Comparison of ENCODE assay signal across 29 cellular contexts in genomic region chr11:107961480-107961879, GRCh38. TPM values are rescaled to one million over a fixed set of nuclear protein-coding genes. Genes with fewer than 3 reads are reported as not detected.
"Had no signal": no experiment of that assay in that cellular context is flagged by ENCODE, and none has a peak within 500 bp of the region (broad histone marks: within the 10 kb centered on the region; RNA-seq: fewer than 3 reads in every experiment).

No MANE protein-coding gene starts in this region.

- H3K36me3 ChIP-seq: ascending aorta, MG63, Peyer's patch, SJSA1 had no signal

- H3K9me3 ChIP-seq: ascending aorta, body of pancreas, MG63, Peyer's patch, SJSA1 had no signal

- DNase-seq: activated B cell treated with CpG ODN at 0.5 μM for 24 hours; activated CD4-positive, alpha-beta T cell treated with anti-CD3 and anti-CD28 coated beads for 36 hours; activated CD8-positive, alpha-beta memory T cell treated with anti-CD3 and anti-CD28 coated beads, Interleukin-2, amount 50 U/mL, for 4 hours; activated CD8-positive, alpha-beta T cell treated with anti-CD3 and anti-CD28 coated beads for 36 hours; activated effector memory CD4-positive, alpha-beta T cell treated with Interleukin-2 at 50 U/mL for 16 hours; activated naive CD4-positive, alpha-beta T cell; body of pancreas; central memory CD4-positive, alpha-beta T cell; MG63; MV-4-11; NCI-H1092 treated with DMSO at 0.1 percent for 48 hours; NCI-H1417 treated with DMSO at 0.1 percent for 48 hours; NCI-H1694; NCI-H2029; NCI-H2107; NCI-H2171 treated with DMSO at 0.1 percent for 48 hours; NCI-H345; NCI-H510A; NCI-H69; Peyer's patch; SHP77; T-helper 17 cell; T-helper 9 cell had no signal

- H3K27me3 ChIP-seq: ascending aorta, body of pancreas, MG63, Peyer's patch, SJSA1 had no signal

- H3K36me3 Mint-ChIP-seq: activated naive CD4-positive, alpha-beta T cell treated with anti-CD3 and anti-CD28 coated beads, Interleukin-2, amount 50 U/mL, for 24 hours had no signal

- H3K27ac ChIP-seq: ascending aorta, body of pancreas, Peyer's patch, RWPE1, SJSA1 had no signal

- H3K4me1 Mint-ChIP-seq: activated CD4-positive, alpha-beta T cell treated with anti-CD3 and anti-CD28 coated beads for 36 hours; activated naive CD4-positive, alpha-beta T cell treated with anti-CD3 and anti-CD28 coated beads, Interleukin-2, amount 50 U/mL, for 24 hours had no signal

- ATAC-seq: activated CD4-positive, alpha-beta T cell treated with anti-CD3 and anti-CD28 coated beads for 36 hours; activated CD8-positive, alpha-beta T cell treated with anti-CD3 and anti-CD28 coated beads for 36 hours; body of pancreas; T-helper 17 cell had no signal

- H3K4me3 Mint-ChIP-seq: activated B cell treated with CpG ODN at 0.5 μM for 24 hours; activated CD4-positive, alpha-beta T cell treated with anti-CD3 and anti-CD28 coated beads for 36 hours; activated CD8-positive, alpha-beta T cell treated with anti-CD3 and anti-CD28 coated beads for 36 hours; activated naive CD4-positive, alpha-beta T cell treated with anti-CD3 and anti-CD28 coated beads, Interleukin-2, amount 50 U/mL, for 24 hours; T-helper 17 cell had no signal

- H3K4me1 ChIP-seq: ascending aorta, body of pancreas, Peyer's patch, SJSA1 had no signal

- H3K4me3 ChIP-seq: ascending aorta, body of pancreas, MG63, Peyer's patch, SJSA1 had no signal

- H3K9me3 Mint-ChIP-seq: activated B cell treated with CpG ODN at 0.5 μM for 24 hours; activated CD8-positive, alpha-beta T cell treated with anti-CD3 and anti-CD28 coated beads for 36 hours; activated naive CD4-positive, alpha-beta T cell treated with anti-CD3 and anti-CD28 coated beads, Interleukin-2, amount 50 U/mL, for 24 hours had no signal

- H3K27me3 Mint-ChIP-seq: activated B cell treated with CpG ODN at 0.5 μM for 24 hours had no signal

- H3K27ac Mint-ChIP-seq: activated B cell treated with CpG ODN at 0.5 μM for 24 hours; activated CD4-positive, alpha-beta T cell treated with anti-CD3 and anti-CD28 coated beads for 36 hours; activated CD8-positive, alpha-beta T cell treated with anti-CD3 and anti-CD28 coated beads for 36 hours; activated naive CD4-positive, alpha-beta T cell treated with anti-CD3 and anti-CD28 coated beads, Interleukin-2, amount 50 U/mL, for 24 hours; T-helper 17 cell had no signal

RNA-seq across cellular contexts. Expression of gene RAB39A, which starts 33.2 kb away (rescaled TPM):
- total RNA-seq: activated CD8-positive, alpha-beta T cell treated with anti-CD3 and anti-CD28 coated beads for 36 hours; ascending aorta; bronchial epithelial cell; chondrocyte; SJSA1 had no signal
